ENCODE assay signal across 26 cellular contexts in the genomic region with DNA sequence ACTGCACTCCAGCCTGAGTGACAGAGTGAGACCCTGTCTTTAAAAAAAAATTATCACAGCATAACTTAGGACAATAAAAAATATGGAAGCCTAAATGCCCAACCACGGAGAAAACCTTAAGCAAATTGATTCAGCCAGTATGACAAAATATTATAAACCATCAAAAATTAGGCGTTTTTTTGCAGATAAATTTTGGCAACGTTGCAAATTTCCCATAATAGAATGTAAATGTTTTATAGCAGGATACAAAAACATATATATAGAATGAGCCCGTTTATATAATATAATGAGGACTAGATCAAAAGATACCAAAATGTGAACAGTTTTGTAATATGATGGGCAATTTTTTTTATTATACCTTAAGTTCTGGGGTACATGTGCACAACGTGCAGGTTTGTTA. TPM values are rescaled to one million over a fixed set of nuclear protein-coding genes. Genes with fewer than 3 reads are reported as not detected.
"Had no signal": no experiment of that assay in that cellular context is flagged by ENCODE, and none has a peak within 500 bp of the region (broad histone marks: within the 10 kb centered on the region; RNA-seq: fewer than 3 reads in every experiment).

No MANE protein-coding gene starts in this region.

- DNase-seq: colonic mucosa; cortex of kidney; effector CD8-positive, alpha-beta T cell; effector memory CD8-positive, alpha-beta T cell; endodermal cell; erythroblast; esophagus squamous epithelium; foreskin fibroblast; foreskin melanocyte; gastrocnemius medialis; heart left ventricle; hypothalamus; left cardiac atrium; left lung; left ventricle myocardium superior; lower lobe of right lung; mesenchymal stem cell; mucosa of descending colon; naive B cell had no signal

- H2AFZ ChIP-seq: hepatocyte had no signal

- H3K27ac ChIP-seq: colonic mucosa, epithelial cell of prostate, esophagus squamous epithelium, gastrocnemius medialis, heart left ventricle, hepatocyte, left lung, lower lobe of right lung had no signal

- ATAC-seq: effector memory CD8-positive, alpha-beta T cell; esophagus mucosa; gastrocnemius medialis; heart left ventricle; left cardiac atrium; left lung; left ventricle myocardium superior; lower lobe of right lung; mucosa of descending colon had no signal

- H3K27me3 ChIP-seq: colonic mucosa, esophagus squamous epithelium, gastrocnemius medialis, hepatocyte, left lung had no signal

- H3K9me3 ChIP-seq: colonic mucosa, esophagus squamous epithelium, gastrocnemius medialis, left lung, lower lobe of right lung, mucosa of descending colon had no signal

- H3K79me2 ChIP-seq: hepatocyte had no signal

- H3K4me3 ChIP-seq: colonic mucosa, esophagus squamous epithelium, gastrocnemius medialis, heart left ventricle, hepatocyte, left lung, lower lobe of right lung, mucosa of descending colon had no signal

- H3K4me1 ChIP-seq: colonic mucosa, esophagus squamous epithelium, gastrocnemius medialis, heart left ventricle, left lung, lower lobe of right lung had no signal

- FAIRE-seq: endometrium, islet of Langerhans, keratinocyte had no signal

- H3K36me3 ChIP-seq: colonic mucosa, esophagus squamous epithelium, gastrocnemius medialis, heart left ventricle, left lung, lower lobe of right lung had no signal

- H3K4me2 ChIP-seq: hepatocyte had no signal

RNA-seq across cellular contexts. Expression of gene EML5, which starts 6.8 kb away (rescaled TPM):
- total RNA-seq: myocyte had no signal
- polyA plus RNA-seq: hepatocyte had no signal
